ENCODE assay signal across 23 cellular contexts in the genomic region with DNA sequence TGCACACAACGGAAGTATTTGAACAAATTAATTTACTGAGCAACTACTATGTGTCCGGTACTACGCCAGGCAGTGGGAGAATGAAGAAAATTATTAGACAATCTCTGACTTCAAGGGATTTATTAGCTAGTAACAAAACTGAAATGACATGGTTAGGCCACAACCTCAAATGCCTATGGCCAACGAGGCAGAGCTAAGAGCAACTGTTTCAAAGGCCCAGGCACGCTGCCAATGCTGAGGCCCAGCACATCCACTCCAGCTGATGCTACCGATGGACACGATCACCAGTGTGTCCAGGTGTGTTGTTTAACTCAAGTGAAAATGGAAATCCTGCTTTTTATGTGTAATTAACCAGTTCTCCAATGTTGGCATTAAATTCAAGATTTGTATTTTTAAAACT.
"Had no signal": no experiment of that assay in that cellular context is flagged by ENCODE, and none has a peak within 500 bp of the region (broad histone marks: within the 10 kb centered on the region; RNA-seq: fewer than 3 reads in every experiment).

No MANE protein-coding gene starts in this region.

- H3K9me3 ChIP-seq: MG63, SK-N-SH had no signal

- H3K36me3 ChIP-seq: MG63 had no signal

- H3K27me3 ChIP-seq: MG63 had no signal

- DNase-seq: IMR-90; Karpas-422; KG1; MG63; NCI-H1092; NCI-H1105 treated with DMSO at 0.1 percent for 48 hours; NCI-H1417 treated with DMSO at 0.1 percent for 48 hours; NCI-H146; NCI-H1694 treated with DMSO at 0.1 percent for 48 hours; NCI-H1930; NCI-H2081; NCI-H2107; NCI-H2227 treated with DMSO at 0.1 percent for 48 hours; NCI-H524; NCI-H526 treated with DMSO at 0.1 percent for 48 hours; NCI-H748 treated with DMSO at 0.1 percent for 48 hours; NK-92 treated with Interleukin-12 subunit alpha and Interleukin-12 subunit beta, amount 100 ng/mL, for 24 hours; PC-3; SHP77; SK-N-SH had no signal

- H3K27ac ChIP-seq: RWPE1 had no signal

- H3K4me3 ChIP-seq: MG63 had no signal

- ATAC-seq: HepG2, Panc1, PC-3 had no signal
